8 cellular contexts compared by ENCODE assay signal in genomic region chr7:128405345-128406146, GRCh38. TPM values are rescaled to one million over a fixed set of nuclear protein-coding genes. Genes with fewer than 3 reads are reported as not detected.
DNase-seq lines count a peak whose midpoint lies in the region; ATAC-seq and TF ChIP-seq lines count a peak whose summit lies in the region.

No MANE protein-coding gene starts in this region.

- 0 out of 2 replicates have a peak overlapping the region, but pooled peaks have one; percentile 23 for H2AFZ ChIP-seq in Karpas-422 (ENCODE audit: low read length)

- H3K4me2 ChIP-seq in Karpas-422 (ENCODE audit: low read depth, low read length, poor library complexity, severe bottlenecking) = peak overlapping the region; percentile 94
- peak overlapping the region; percentile 74 for H3K4me2 ChIP-seq in mesendoderm (ENCODE audit: low read length)

- peak overlapping the region; percentile 35 for H3K18ac ChIP-seq in mesendoderm (ENCODE audit: low read length)

- peak overlapping the region; percentile 57 for H3K9ac ChIP-seq in ES-I3 (ENCODE audit: low read depth, low read length)
- H3K9ac ChIP-seq in Karpas-422 (ENCODE audit: low read length) = peak overlapping the region; percentile 96
- peak overlapping the region; percentile 82 for H3K9ac ChIP-seq in mesendoderm (ENCODE audit: low read length)

- peak in 1 of 56 donors; percentile 6 for TF ChIP-seq CTCF in dorsolateral prefrontal cortex (IDR thresholded peaks at IDR 0.05 in 54 of 56, conservative IDR thresholded peaks at IDR 0.05 in 2 of 56; ENCODE audit: low read depth in 1 of 56, partially characterized antibody in 56 of 56)

- H3K4me1 Mint-ChIP-seq in stimulated activated naive B cell treated with anti-CD40 and anti-IgM and Interleukin-4, amounts not matched to agents 10 μg/mL and 1 μg/mL and 100 μg/mL, for 72 hours = peaks cover 39 to 49% of the 10 kb centered on the region in 2 donors

- H3K79me2 ChIP-seq in Karpas-422 (ENCODE audit: low read length) = peaks cover 26% of the 10 kb centered on the region
- H3K79me2 ChIP-seq in mesendoderm (ENCODE audit: control insufficient read depth, insufficient read depth, low read length) = no peaks in the 10 kb centered on the region

- peak overlapping the region; percentile 93 for H3K4me3 ChIP-seq in Karpas-422 (ENCODE audit: low read length)
- peak overlapping the region; percentile 49 to 86 (median 75) for H3K4me3 ChIP-seq in dorsolateral prefrontal cortex
- peak overlapping the region; percentile 38 for H3K4me3 ChIP-seq in mesendoderm (ENCODE audit: low read length)

- H2BK120ac ChIP-seq in mesendoderm (ENCODE audit: low read depth, low read length) = no peak overlapping the region

- peak overlapping the region; percentile 89 for H3K27ac Mint-ChIP-seq in stimulated activated naive B cell treated with anti-CD40 and anti-IgM and Interleukin-4, amounts not matched to agents 10 μg/mL and 1 μg/mL and 100 μg/mL, for 72 hours

- H2AK5ac ChIP-seq in mesendoderm (ENCODE audit: low read length) = no peak overlapping the region

- peaks cover 21% of the 10 kb centered on the region for H4K20me1 ChIP-seq in Karpas-422 (ENCODE audit: insufficient read depth, low read depth, low read length)

- intact Hi-C loops in dorsolateral prefrontal cortex (cut with DNase I) = loop anchor here in 1 of 2 donors (10.0 kb wide), 1 partner anchor 49 kb away; the partner anchor contains the start of gene HILPDA

- H3K4me1 ChIP-seq in ES-I3 (ENCODE audit: insufficient read depth, low read length) = peaks cover 23% of the 10 kb centered on the region; the same call in 1 of the 2 replicates
- H3K4me1 ChIP-seq in Karpas-422 (ENCODE audit: low read length) = peaks cover 41% of the 10 kb centered on the region
- H3K4me1 ChIP-seq in mesendoderm (ENCODE audit: control insufficient read depth, low read depth, low read length) = peaks cover 8% of the 10 kb centered on the region

- peak overlapping the region; percentile 88 to 91 for H3K4me3 Mint-ChIP-seq in stimulated activated naive B cell treated with anti-CD40 and anti-IgM and Interleukin-4, amounts not matched to agents 10 μg/mL and 1 μg/mL and 100 μg/mL, for 72 hours

- no peaks in the 10 kb centered on the region for H3K79me1 ChIP-seq in mesendoderm (ENCODE audit: low read length)

- H3K9me3 Mint-ChIP-seq in stimulated activated naive B cell treated with anti-CD40 and anti-IgM and Interleukin-4, amounts not matched to agents 10 μg/mL and 1 μg/mL and 100 μg/mL, for 72 hours = no peaks in the 10 kb centered on the region

- WGBS in mesendoderm (ENCODE audit: extremely low coverage, insufficient coverage, low lambda C conversion rate) = no CpG with 5 or more reads among the region's 101 CpGs

- peak; percentile 14 to 26 for ATAC-seq in stimulated activated naive B cell treated with anti-CD40 and anti-IgM and Interleukin-4, amounts not matched to agents 10 μg/mL and 1 μg/mL and 100 μg/mL, for 72 hours (replicated peaks)
- no peak for ATAC-seq in HG03196 (IDR thresholded peaks at IDR 0.05; ENCODE audit: unreplicated experiment)

- no peaks in the 10 kb centered on the region for H3K9me2 ChIP-seq in Karpas-422 (replicated peaks; ENCODE audit: insufficient read depth, low read length)

- H3K36me3 ChIP-seq in ES-I3 (ENCODE audit: insufficient read depth, low read length) (no peaks in the 10 kb centered on the region), Karpas-422 (ENCODE audit: insufficient read depth, low read length) (peaks cover 15% of the 10 kb centered on the region; the same call in 1 of the 2 replicates), mesendoderm (ENCODE audit: control insufficient read depth, insufficient read depth, low read length) (peaks cover 2% of the 10 kb centered on the region)

- peak overlapping the region; percentile 88 for H3K56ac ChIP-seq in mesendoderm (ENCODE audit: low read length)

- H3K27ac ChIP-seq in Karpas-422 (ENCODE audit: low read length) (peak overlapping the region; percentile 60), dorsolateral prefrontal cortex (peak overlapping the region in 49 of 59 donors; percentile 11 to 87 (median 68)), mesendoderm (ENCODE audit: low read depth, low read length) (no peak overlapping the region)

- peaks cover 10 to 20% of the 10 kb centered on the region in 2 donors for H3K36me3 Mint-ChIP-seq in stimulated activated naive B cell treated with anti-CD40 and anti-IgM and Interleukin-4, amounts not matched to agents 10 μg/mL and 1 μg/mL and 100 μg/mL, for 72 hours

- H3K4ac ChIP-seq in mesendoderm (ENCODE audit: low read depth, low read length) = no peak overlapping the region

- H3K27me3 Mint-ChIP-seq in stimulated activated naive B cell treated with anti-CD40 and anti-IgM and Interleukin-4, amounts not matched to agents 10 μg/mL and 1 μg/mL and 100 μg/mL, for 72 hours = no peaks in the 10 kb centered on the region

- peak overlapping the region; percentile 59 for H3K23ac ChIP-seq in mesendoderm (ENCODE audit: low read length)

- no peak overlapping the region for H4K5ac ChIP-seq in mesendoderm (ENCODE audit: low read length)

- H2BK15ac ChIP-seq in mesendoderm (replicated peaks; ENCODE audit: low read depth) = no peak overlapping the region

- H3K27me3 ChIP-seq in Karpas-422 (ENCODE audit: low read length) (no peaks in the 10 kb centered on the region), dorsolateral prefrontal cortex (no peaks in the 10 kb centered on the region), mesendoderm (ENCODE audit: insufficient read depth, low read length, poor library complexity) (peaks cover 17% of the 10 kb centered on the region)

- no peak overlapping the region for H4K8ac ChIP-seq in mesendoderm (ENCODE audit: low read depth, low read length)

- peak; percentile 86 for DNase-seq in Karpas-422
- peak; percentile 54 for DNase-seq in activated CD4-positive, CD25-positive, alpha-beta regulatory T cell treated with anti-CD3 and anti-CD28 coated beads, Interleukin-2, amount 50 U/mL, for 72 hours
- peak in 2 of 10 donors; percentile 36 to 55 for DNase-seq in dorsolateral prefrontal cortex
- peak; percentile 49 for DNase-seq in mesendoderm
- DNase-seq in stimulated activated naive B cell treated with anti-CD40 and anti-IgM and Interleukin-4, amounts not matched to agents 10 μg/mL and 1 μg/mL and 100 μg/mL, for 72 hours = peak; percentile 18
- no peak for DNase-seq in cerebellar nuclear complex (lab: John Stamatoyannopoulos, UW)

- H3K9me3 ChIP-seq in ES-I3 (ENCODE audit: control insufficient read depth, insufficient read depth, low read length) (no peaks in the 10 kb centered on the region), Karpas-422 (ENCODE audit: low read length) (no peaks in the 10 kb centered on the region)

- no peak overlapping the region for H2BK5ac ChIP-seq in mesendoderm (ENCODE audit: low read length)

RNA-seq across cellular contexts. Expression of gene IMPDH1, which starts 4.2 kb away (rescaled TPM):
- total RNA-seq in Karpas-422 (2014; rRNA removed; shearing (Covaris generic); ENCODE audit: low replicate concordance) = 30.5 and 50.1 TPM in 2 replicates
- total RNA-seq in dorsolateral prefrontal cortex = 10 to 100 TPM; 18.1 to 58.7 (median 39.5) TPM
- 20.1 TPM for polyA plus RNA-seq in mesendoderm (2013, experiment 1 of 2)
- polyA plus RNA-seq in mesendoderm (2013, experiment 2 of 2) = 19.7 TPM

RNA-seq across cellular contexts. Expression of gene PRRT4, which starts 44.1 kb away (rescaled TPM):
- not detected in 2 replicates for total RNA-seq in Karpas-422 (2014; rRNA removed; shearing (Covaris generic); ENCODE audit: low replicate concordance)
- 1 to 10 TPM; 1.5 to 7.6 (median 4.2) TPM for total RNA-seq in dorsolateral prefrontal cortex
- polyA plus RNA-seq in mesendoderm (2013, experiment 1 of 2) = 0.22 TPM
- 0.22 TPM for polyA plus RNA-seq in mesendoderm (2013, experiment 2 of 2)

RNA-seq across cellular contexts. Expression of gene HILPDA, which starts 50.1 kb away (rescaled TPM):
- 16.3 and 32.2 TPM in 2 replicates for total RNA-seq in Karpas-422 (2014; rRNA removed; shearing (Covaris generic); ENCODE audit: low replicate concordance)
- 100 to 1,000 TPM in 10 of 120 experiments, 10 to 100 TPM in 108, 1 to 10 TPM in 2; 8.6 to 287 (median 24.8) TPM for total RNA-seq in dorsolateral prefrontal cortex
- polyA plus RNA-seq in mesendoderm (2013, experiment 1 of 2) = 27.9 TPM
- polyA plus RNA-seq in mesendoderm (2013, experiment 2 of 2) = 28.8 TPM

Comparison
In these comparisons a context has a peak if more than half of its experiments do, and no peak if none do; other contexts are left out.
1. DNase-seq: peak in Karpas-422 (single experiment), activated CD4-positive, CD25-positive, alpha-beta regulatory T cell treated with anti-CD3 and anti-CD28 coated beads, Interleukin-2, amount 50 U/mL, for 72 hours (single experiment), mesendoderm (single experiment) and stimulated activated naive B cell treated with anti-CD40 and anti-IgM and Interleukin-4, amounts not matched to agents 10 μg/mL and 1 μg/mL and 100 μg/mL, for 72 hours (single experiment); none in cerebellar nuclear complex (0 of 2).
2. H3K4me3 ChIP-seq: peak in every context shown above with its lines; median percentile 93 in Karpas-422; 75 in dorsolateral prefrontal cortex; 38 in mesendoderm.
3. Peak in every context shown above with its lines, with median percentiles within 50 percentile points of each other: H3K9ac ChIP-seq.